Comparison of ENCODE assay signal across 11 cellular contexts in genomic region chr22:20885017-20885556, GRCh38. TPM values are rescaled to one million over a fixed set of nuclear protein-coding genes. Genes with fewer than 3 reads are reported as not detected.
A peak's percentile ranks its signal among the peaks of the same experiment; 100 is the strongest.
DNase-seq lines count a peak whose midpoint lies in the region; ATAC-seq and TF ChIP-seq lines count a peak whose summit lies in the region.
"Had no signal": no experiment of that assay in that cellular context is flagged by ENCODE, and none has a peak within 500 bp of the region (broad histone marks: within the 10 kb centered on the region; RNA-seq: fewer than 3 reads in every experiment).

No MANE protein-coding gene starts in this region.

- TF ChIP-seq CTCF in ascending aorta (IDR thresholded peaks at IDR 0.05) (no peak), right lobe of liver (IDR thresholded peaks at IDR 0.05) (no peak), stomach (IDR thresholded peaks at IDR 0.05) (no peak), lower lobe of right lung (IDR thresholded peaks at IDR 0.05) (no peak)

- TF ChIP-seq EP300 in stomach (IDR thresholded peaks at IDR 0.05): no peak

- intact Hi-C loops in ascending aorta (cut with DNase I) (loop anchor here (2.0 kb wide), 1 partner anchor 32 kb away; the partner anchor contains the start of gene CRKL), right lobe of liver (cut with DNase I) (loop anchor here in 1 of 2 donors (10.0 kb wide), 1 partner anchor 90 kb away; no protein-coding TSS in a partner anchor), stomach (cut with DNase I; ENCODE audit: low total_unique reads) (no loop called here), lower lobe of right lung (cut with DNase I) (no loop called here)

- ATAC-seq in right lobe of liver: no peak
- no peak for ATAC-seq in HG02678 (IDR thresholded peaks at IDR 0.05; ENCODE audit: unreplicated experiment)
- no peak for ATAC-seq in lower lobe of right lung

- no peak overlapping the region for H3K4me3 Mint-ChIP-seq in activated T-cell treated with anti-CD3 and anti-CD28 coated beads, Interleukin-2, amount 50 U/mL, for 24 hours
- H3K4me3 Mint-ChIP-seq: stimulated activated naive CD8-positive, alpha-beta T cell treated with anti-CD3 and anti-CD28 coated beads, Interleukin-15, Interleukin-2, amounts not matched to agents 100 ng/mL and 50 ng/mL, for 24 hours had no signal

- H3K9me3 ChIP-seq in ascending aorta (no peaks in the 10 kb centered on the region), right lobe of liver (no peaks in the 10 kb centered on the region), stomach (no peaks in the 10 kb centered on the region), lower lobe of right lung (no peaks in the 10 kb centered on the region)
- H3K9me3 ChIP-seq: esophagus muscularis mucosa had no signal

- H3K36me3 ChIP-seq in ascending aorta (peaks cover 54 to 67% of the 10 kb centered on the region in 2 donors), right lobe of liver (peaks cover 0 to 27% (median 5%) of the 10 kb centered on the region in 4 donors), stomach (peaks cover 28 to 91% (median 89%) of the 10 kb centered on the region in 4 donors), lower lobe of right lung (peaks cover 90% of the 10 kb centered on the region)

- no peak overlapping the region for H3K4me3 ChIP-seq in ascending aorta
- no peak overlapping the region for H3K4me3 ChIP-seq in right lobe of liver
- H3K4me3 ChIP-seq in stomach: no peak overlapping the region
- no peak overlapping the region for H3K4me3 ChIP-seq in lower lobe of right lung
- H3K4me3 ChIP-seq: esophagus muscularis mucosa had no signal

- peak overlapping the region; percentile 44 for H3K27ac Mint-ChIP-seq in activated T-cell treated with anti-CD3 and anti-CD28 coated beads, Interleukin-2, amount 50 U/mL, for 24 hours
- H3K27ac Mint-ChIP-seq: stimulated activated naive CD8-positive, alpha-beta T cell treated with anti-CD3 and anti-CD28 coated beads, Interleukin-15, Interleukin-2, amounts not matched to agents 100 ng/mL and 50 ng/mL, for 24 hours had no signal

- 47% methylated on average over 7 of the region's 8 CpGs for WGBS in right lobe of liver (ENCODE audit: insufficient coverage, low coverage, low lambda C conversion rate, missing lambda C conversion rate)
- WGBS in stomach, 5 donors: 47 to 65% (median 53%) methylated on average over 8 of the region's 8 CpGs

- H3K27me3 ChIP-seq in ascending aorta: no peaks in the 10 kb centered on the region
- H3K27me3 ChIP-seq in right lobe of liver: no peaks in the 10 kb centered on the region
- no peaks in the 10 kb centered on the region for H3K27me3 ChIP-seq in stomach
- no peaks in the 10 kb centered on the region for H3K27me3 ChIP-seq in lower lobe of right lung (ENCODE audit: low read depth)
- H3K27me3 ChIP-seq: esophagus muscularis mucosa had no signal

- H3K4me1 ChIP-seq in ascending aorta (no peaks in the 10 kb centered on the region), right lobe of liver (peaks cover 0 to 64% (median 29%) of the 10 kb centered on the region in 4 donors), stomach (peaks cover 9 to 38% (median 16%) of the 10 kb centered on the region in 4 donors), lower lobe of right lung (peaks cover 12% of the 10 kb centered on the region)

- no peaks in the 10 kb centered on the region for H3K9me3 Mint-ChIP-seq in activated T-cell treated with anti-CD3 and anti-CD28 coated beads, Interleukin-2, amount 50 U/mL, for 24 hours
- H3K9me3 Mint-ChIP-seq: stimulated activated naive CD8-positive, alpha-beta T cell treated with anti-CD3 and anti-CD28 coated beads, Interleukin-15, Interleukin-2, amounts not matched to agents 100 ng/mL and 50 ng/mL, for 24 hours had no signal

- no peaks in the 10 kb centered on the region for H3K4me1 Mint-ChIP-seq in activated T-cell treated with anti-CD3 and anti-CD28 coated beads, Interleukin-2, amount 50 U/mL, for 24 hours (ENCODE audit: low read depth)

- peak overlapping the region; percentile 54 to 67 for H3K27ac ChIP-seq in ascending aorta
- peak overlapping the region in 2 of 3 donors; percentile 48 to 79 for H3K27ac ChIP-seq in right lobe of liver
- H3K27ac ChIP-seq in stomach: peak overlapping the region; percentile 62 to 86 (median 77)
- no peak overlapping the region for H3K27ac ChIP-seq in lower lobe of right lung

- TF ChIP-seq POLR2A in right lobe of liver (IDR thresholded peaks at IDR 0.05): no peak
- TF ChIP-seq POLR2A in stomach (IDR thresholded peaks at IDR 0.05): no peak

- no peak for DNase-seq in activated T-cell treated with anti-CD3 and anti-CD28 coated beads, Interleukin-2, amount 50 U/mL, for 24 hours
- DNase-seq in activated T-cell treated with anti-CD3 and anti-CD28 coated beads for 4 hours (no peak), ascending aorta (ENCODE audit: low spot score in 2 of 2) (no peak), right lobe of liver (no peak), stomach (no peak), lower lobe of right lung (no peak), NCI-H524 (lab: John Stamatoyannopoulos, UW) (no peak)
- DNase-seq: NCI-H1048 had no signal

- H3K27me3 Mint-ChIP-seq in activated T-cell treated with anti-CD3 and anti-CD28 coated beads, Interleukin-2, amount 50 U/mL, for 24 hours: no peaks in the 10 kb centered on the region
- H3K27me3 Mint-ChIP-seq: stimulated activated naive CD8-positive, alpha-beta T cell treated with anti-CD3 and anti-CD28 coated beads, Interleukin-15, Interleukin-2, amounts not matched to agents 100 ng/mL and 50 ng/mL, for 24 hours had no signal

- peaks cover 78% of the 10 kb centered on the region for H3K36me3 Mint-ChIP-seq in activated T-cell treated with anti-CD3 and anti-CD28 coated beads, Interleukin-2, amount 50 U/mL, for 24 hours (ENCODE audit: low read depth)

RNA-seq across cellular contexts. Expression of gene SNAP29, which starts 26.3 kb away (rescaled TPM):
- 24.6 TPM for total RNA-seq in ascending aorta
- 10 to 100 TPM; 17.6 to 27.0 (median 22.4) TPM for total RNA-seq in right lobe of liver
- 10 to 100 TPM in 4 of 5 donors, 1 to 10 TPM in 1; 8.8 to 22.8 (median 11.1) TPM for total RNA-seq in stomach
- 10 to 100 TPM; 16.7 to 24.0 (median 17.1) TPM for polyA plus RNA-seq in stomach
- total RNA-seq in lower lobe of right lung: 22.5 TPM

RNA-seq across cellular contexts. Expression of gene PI4KA, which starts 26.5 kb away (rescaled TPM):
- total RNA-seq in ascending aorta (150 TPM), right lobe of liver (10 to 100 TPM; 35.3 to 55.4 (median 47.7) TPM), stomach (100 to 1,000 TPM in 1 of 5 donors, 10 to 100 TPM in 4; 37.3 to 174 (median 91.9) TPM), lower lobe of right lung (109 TPM)
- polyA plus RNA-seq in stomach: 10 to 100 TPM; 22.7 to 33.0 (median 25.1) TPM

RNA-seq across cellular contexts. Expression of gene CRKL, which starts 32.1 kb away (rescaled TPM):
- total RNA-seq in ascending aorta (21.2 TPM), right lobe of liver (10 to 100 TPM; 27.5 to 53.1 (median 35.2) TPM), stomach (10 to 100 TPM; 17.0 to 60.3 (median 26.3) TPM), lower lobe of right lung (53.5 TPM)
- 10 to 100 TPM; 11.6 to 12.5 (median 11.7) TPM for polyA plus RNA-seq in stomach
